Comparison of ENCODE assay signal across 12 cellular contexts in the genomic region with DNA sequence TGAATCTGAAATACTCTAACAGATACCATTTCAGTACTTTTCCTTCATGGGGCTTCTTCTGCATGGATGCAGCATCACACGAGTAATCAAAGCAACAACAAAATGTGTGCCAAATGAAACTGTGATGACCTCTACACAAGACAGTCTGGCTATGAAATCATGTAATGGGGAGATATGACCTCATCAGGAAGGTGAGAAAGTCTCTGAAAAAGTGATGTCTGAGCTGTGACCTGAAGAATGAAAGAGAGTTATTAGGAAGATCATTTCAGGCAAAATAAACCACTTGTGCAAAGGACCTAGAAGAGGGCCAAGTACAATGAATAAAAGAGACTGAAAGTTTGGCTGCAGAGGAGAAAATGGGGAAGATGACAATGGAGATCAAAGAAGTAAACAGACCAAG.
DNase-seq lines count a peak whose midpoint lies in the region; ATAC-seq and TF ChIP-seq lines count a peak whose summit lies in the region.
"Had no signal": no experiment of that assay in that cellular context is flagged by ENCODE, and none has a peak within 500 bp of the region (broad histone marks: within the 10 kb centered on the region; RNA-seq: fewer than 3 reads in every experiment).

No MANE protein-coding gene starts in this region.

- H3K27ac ChIP-seq in HEK293 (ENCODE audit: extremely low read depth, low read depth, low read length) (no peak overlapping the region), right lobe of liver (peak overlapping the region in 2 of 3 donors; percentile 7 to 52)

- intact Hi-C loops in right lobe of liver (cut with DNase I): no loop called here

- H3K4me3 ChIP-seq in HEK293 (ENCODE audit: low read depth, low read length): no peak overlapping the region
- H3K4me3 ChIP-seq in fibroblast of mammary gland (ENCODE audit: control insufficient read depth, low read depth, low read length): no peak overlapping the region
- no peak overlapping the region for H3K4me3 ChIP-seq in right lobe of liver

- H3K4me1 ChIP-seq in HEK293 (ENCODE audit: control insufficient read depth, insufficient read depth, low read length): peaks cover 20% of the 10 kb centered on the region
- peaks cover 0 to 43% (median 3%) of the 10 kb centered on the region in 4 donors for H3K4me1 ChIP-seq in right lobe of liver

- CTCF ChIA-PET in HEK293 (lab: Yijun Ruan, JAX): interaction anchor here (0.7 to 2.9 kb wide), 3 partner anchors 10 to 389 kb away, joined by 3 to 8 read pairs (median 3); no protein-coding TSS in a partner anchor

- H3K27me3 ChIP-seq in right lobe of liver: no peaks in the 10 kb centered on the region

- no peaks in the 10 kb centered on the region for H3K36me3 ChIP-seq in HEK293 (ENCODE audit: control insufficient read depth in 2 of 2, insufficient read depth in 1 of 2, low read length in 2 of 2)
- no peaks in the 10 kb centered on the region for H3K36me3 ChIP-seq in right lobe of liver

- peak; percentile 44 for DNase-seq in NCI-H69 (lab: John Stamatoyannopoulos, UW)
- peak; percentile 41 for DNase-seq in fibroblast of mammary gland (ENCODE audit: low read depth)
- DNase-seq in right lobe of liver: no peak
- no peak for DNase-seq in iPS-NIHi7 (ENCODE audit: extremely low spot score)
- DNase-seq in stimulated activated CD4-positive, alpha-beta T cell treated with anti-CD3 and anti-CD28 coated beads, Interleukin-1b, Interleukin-23, amount 100 ng/mL, for 48 hours: no peak
- DNase-seq: C1 segment of cervical spinal cord; Calu3; CD4-positive, alpha-beta T cell; DMS 273 treated with DMSO at 0.1 percent for 48 hours had no signal

- TF ChIP-seq CTCF in HEK293 (tag by site-specific recombination; IDR thresholded peaks at IDR 0.05) (no peak), fibroblast of mammary gland (conservative IDR thresholded peaks at IDR 0.05; ENCODE audit: control insufficient read depth, insufficient read depth, low read depth, low read length) (no peak), right lobe of liver (IDR thresholded peaks at IDR 0.05) (no peak)

- no peak for TF ChIP-seq POLR2A in right lobe of liver (IDR thresholded peaks at IDR 0.05)

- H3K9me3 ChIP-seq in HEK293 (ENCODE audit: control insufficient read depth, insufficient read depth, low read depth, low read length) (no peaks in the 10 kb centered on the region), right lobe of liver (no peaks in the 10 kb centered on the region)

- 46% methylated on average over 1 of the region's 1 CpG for WGBS in right lobe of liver (ENCODE audit: insufficient coverage, low coverage, low lambda C conversion rate, missing lambda C conversion rate)

- ATAC-seq in right lobe of liver (peak in 2 of 4 donors; percentile 15 to 17), HG03159 (IDR thresholded peaks at IDR 0.05; ENCODE audit: unreplicated experiment) (no peak)
- ATAC-seq: HCT116 had no signal

- POLR2A ChIA-PET in HEK293 (lab: Yijun Ruan, JAX): interaction anchor here (0.7 kb wide), 1 partner anchor 13 kb away, joined by 3 read pairs; no protein-coding TSS in a partner anchor

TF ChIP-seq in HEK293, 187 proteins besides CTCF, POLR2A, EP300 and RAD21:
- TF ChIP-seq EGR2 (tag by site-specific recombination; IDR thresholded peaks at IDR 0.05; ENCODE audit: low read depth) (no peak), ZNF175 (tag by site-specific recombination; IDR thresholded peaks at IDR 0.05) (no peak), ZNF664 (tag by site-specific recombination; IDR thresholded peaks at IDR 0.05) (no peak), ZNF549 (tag by site-specific recombination; IDR thresholded peaks at IDR 0.05) (no peak), RBAK (tag by site-specific recombination; IDR thresholded peaks at IDR 0.05) (no peak), ZFP3 (tag by site-specific recombination; IDR thresholded peaks at IDR 0.05; ENCODE audit: low read depth) (no peak), ZNF596 (tag by site-specific recombination; IDR thresholded peaks at IDR 0.05) (no peak), ZNF350 (tag by site-specific recombination; IDR thresholded peaks at IDR 0.05) (no peak), ZNF785 (tag by site-specific recombination; IDR thresholded peaks at IDR 0.05) (no peak), ZBTB21 (tag by site-specific recombination; IDR thresholded peaks at IDR 0.05) (peak; percentile 64), ZNF654 (tag by site-specific recombination; IDR thresholded peaks at IDR 0.05; ENCODE audit: low read depth) (no peak), ZNF677 (tag by site-specific recombination; IDR thresholded peaks at IDR 0.05) (no peak), MEIS1 (CRISPR knock-in tag; IDR thresholded peaks at IDR 0.05; ENCODE audit: borderline replicate concordance) (no peak), ATF2 (tag by site-specific recombination; IDR thresholded peaks at IDR 0.05; ENCODE audit: low read depth) (peak; percentile 75; the same call in 1 of the 2 replicates), ZNF629 (tag by site-specific recombination; IDR thresholded peaks at IDR 0.05) (peak; percentile 78), ZNF16 (tag by site-specific recombination; IDR thresholded peaks at IDR 0.05; ENCODE audit: low read depth) (no peak), PRDM1 (tag by site-specific recombination; IDR thresholded peaks at IDR 0.05) (peak; percentile 60; the same call in 1 of the 2 replicates)

Comparison
In these comparisons a context has a peak if more than half of its experiments do, and no peak if none do; other contexts are left out.
1. DNase-seq: peak in NCI-H69 (single experiment) and fibroblast of mammary gland (single experiment); none in right lobe of liver (0 of 3), iPS-NIHi7 (single experiment) and stimulated activated CD4-positive, alpha-beta T cell treated with anti-CD3 and anti-CD28 coated beads, Interleukin-1b, Interleukin-23, amount 100 ng/mL, for 48 hours (single experiment).